ENCODE assay signal across 9 cellular contexts in genomic region chr16:66878067-66878466, GRCh38. TPM values are rescaled to one million over a fixed set of nuclear protein-coding genes. Genes with fewer than 3 reads are reported as not detected.
DNase-seq lines count a peak whose midpoint lies in the region; ATAC-seq and TF ChIP-seq lines count a peak whose summit lies in the region.
"Had no signal": no experiment of that assay in that cellular context is flagged by ENCODE, and none has a peak within 500 bp of the region (broad histone marks: within the 10 kb centered on the region; RNA-seq: fewer than 3 reads in every experiment).

No MANE protein-coding gene starts in this region.

- ATAC-seq in activated CD8-positive, alpha-beta T cell treated with anti-CD3 and anti-CD28 coated beads, Interleukin-2, amount 10 ng/mL, durations not matched to agents 7 days and 5 days, result no peak

- no peaks in the 10 kb centered on the region for H3K9me3 ChIP-seq in Peyer's patch

- H3K27me3 Mint-ChIP-seq in activated CD8-positive, alpha-beta T cell treated with anti-CD3 and anti-CD28 coated beads, Interleukin-2, amount 10 ng/mL, durations not matched to agents 7 days and 5 days (ENCODE audit: low read depth), result no peaks in the 10 kb centered on the region
- H3K27me3 Mint-ChIP-seq in nephron (ENCODE audit: low read depth), result peaks cover 15% of the 10 kb centered on the region

- peak; percentile 92 for DNase-seq in DMS 273 (lab: John Stamatoyannopoulos, UW; ENCODE audit: unreplicated experiment)
- DNase-seq in KBM-7, result peak; percentile 84
- peak; percentile 49 for DNase-seq in activated CD8-positive, alpha-beta T cell treated with anti-CD3 and anti-CD28 coated beads, Interleukin-2, amount 10 ng/mL, durations not matched to agents 7 days and 5 days
- DNase-seq in globus pallidus (ENCODE audit: low spot score), result no peak
- DNase-seq in dermis blood vessel endothelial cell, result no peak
- no peak for DNase-seq in Peyer's patch
- DNase-seq in medulla oblongata (ENCODE audit: extremely low spot score), result no peak

- in situ Hi-C loops in KBM-7 (cut with MboI; ENCODE audit: low pct_unique_long_range_greater_than_20kb, low sequenced_read_pairs), result no loop called here

- peaks cover 71% of the 10 kb centered on the region for H3K4me1 Mint-ChIP-seq in activated CD8-positive, alpha-beta T cell treated with anti-CD3 and anti-CD28 coated beads, Interleukin-2, amount 10 ng/mL, durations not matched to agents 7 days and 5 days (ENCODE audit: low read depth)
- peaks cover 21% of the 10 kb centered on the region for H3K4me1 Mint-ChIP-seq in nephron

- peaks cover 0 to 20% (median 5%) of the 10 kb centered on the region in 4 donors for H3K4me1 ChIP-seq in Peyer's patch

- H3K27ac ChIP-seq in Peyer's patch, result peak overlapping the region in 1 of 4 donors; percentile 7
- H3K27ac ChIP-seq: cardiac muscle cell had no signal

- no peaks in the 10 kb centered on the region for H3K27me3 ChIP-seq in Peyer's patch
- H3K27me3 ChIP-seq: cardiac muscle cell had no signal

- peak overlapping the region; percentile 76 for H3K27ac Mint-ChIP-seq in activated CD8-positive, alpha-beta T cell treated with anti-CD3 and anti-CD28 coated beads, Interleukin-2, amount 10 ng/mL, durations not matched to agents 7 days and 5 days
- peak overlapping the region in 1 of 3 experiments; percentile 85 for H3K27ac Mint-ChIP-seq in nephron

- no peak overlapping the region for H3K4me3 ChIP-seq in Peyer's patch
- H3K4me3 ChIP-seq: cardiac muscle cell had no signal

- no peak overlapping the region for H3K4me3 Mint-ChIP-seq in activated CD8-positive, alpha-beta T cell treated with anti-CD3 and anti-CD28 coated beads, Interleukin-2, amount 10 ng/mL, durations not matched to agents 7 days and 5 days
- H3K4me3 Mint-ChIP-seq in nephron, result peak overlapping the region; percentile 46 to 65 (median 61)

- H3K9me3 Mint-ChIP-seq in activated CD8-positive, alpha-beta T cell treated with anti-CD3 and anti-CD28 coated beads, Interleukin-2, amount 10 ng/mL, durations not matched to agents 7 days and 5 days (ENCODE audit: insufficient read depth), result peaks cover 5% of the 10 kb centered on the region
- no peaks in the 10 kb centered on the region for H3K9me3 Mint-ChIP-seq in nephron

- no peaks in the 10 kb centered on the region for H3K36me3 ChIP-seq in Peyer's patch
- H3K36me3 ChIP-seq: cardiac muscle cell had no signal

- TF ChIP-seq POLR2A in Peyer's patch (IDR thresholded peaks at IDR 0.05), result no peak

- H3K36me3 Mint-ChIP-seq in activated CD8-positive, alpha-beta T cell treated with anti-CD3 and anti-CD28 coated beads, Interleukin-2, amount 10 ng/mL, durations not matched to agents 7 days and 5 days (ENCODE audit: low read depth), result no peaks in the 10 kb centered on the region
- no peaks in the 10 kb centered on the region for H3K36me3 Mint-ChIP-seq in nephron (ENCODE audit: low read depth)

- POLR2A ChIA-PET in activated CD8-positive, alpha-beta T cell treated with anti-CD3 and anti-CD28 coated beads, Interleukin-2, amount 10 ng/mL, durations not matched to agents 7 days and 5 days (lab: Charles Lee), result no interaction called here

- no peak for TF ChIP-seq CTCF in nephron (IDR thresholded peaks at IDR 0.05; ENCODE audit: unreplicated experiment in 3 of 3)
- peak in 1 of 6 experiments; percentile 2 for TF ChIP-seq CTCF in Peyer's patch (IDR thresholded peaks at IDR 0.05)

- CTCF ChIA-PET in activated CD8-positive, alpha-beta T cell treated with anti-CD3 and anti-CD28 coated beads, Interleukin-2, amount 10 ng/mL, durations not matched to agents 7 days and 5 days (lab: Charles Lee), result interaction anchor here (1.2 to 2.4 kb wide), 2 partner anchors 10 to 48 kb away, joined by 4 to 9 read pairs; partner anchors contain the start of gene NAE1

RNA-seq across cellular contexts. Expression of gene PDP2, which starts 2.2 kb away (rescaled TPM):
- 10 to 100 TPM; 24.2 to 26.9 TPM for total RNA-seq in activated CD8-positive, alpha-beta T cell treated with anti-CD3 and anti-CD28 coated beads, Interleukin-2, amount 10 ng/mL, durations not matched to agents 7 days and 5 days
- total RNA-seq in dermis blood vessel endothelial cell (12.4 and 15.5 TPM in 2 replicates), Peyer's patch (10 to 100 TPM; 12.1 to 27.9 (median 15.3) TPM)

RNA-seq across cellular contexts. Expression of gene CA7, which starts 33.9 kb away (rescaled TPM):
- total RNA-seq in activated CD8-positive, alpha-beta T cell treated with anti-CD3 and anti-CD28 coated beads, Interleukin-2, amount 10 ng/mL, durations not matched to agents 7 days and 5 days, result not detected
- total RNA-seq in dermis blood vessel endothelial cell (not detected in 2 replicates), Peyer's patch (10 to 100 TPM; 13.2 to 59.4 (median 32.2) TPM)

RNA-seq across cellular contexts. Expression of gene CDH16, which starts 40.6 kb away (rescaled TPM):
- not detected for total RNA-seq in activated CD8-positive, alpha-beta T cell treated with anti-CD3 and anti-CD28 coated beads, Interleukin-2, amount 10 ng/mL, durations not matched to agents 7 days and 5 days
- 0.65 and 1.2 TPM in 2 replicates for total RNA-seq in dermis blood vessel endothelial cell
- 10 to 100 TPM in 3 of 4 donors, not detected in 1; 11.3 to 19.5 (median 15.4) TPM for total RNA-seq in Peyer's patch

RNA-seq across cellular contexts. Expression of gene RRAD, which starts 47.3 kb away (rescaled TPM):
- total RNA-seq in activated CD8-positive, alpha-beta T cell treated with anti-CD3 and anti-CD28 coated beads, Interleukin-2, amount 10 ng/mL, durations not matched to agents 7 days and 5 days, result under 1 TPM in 1 of 2 experiments, not detected in 1; 0.34 TPM
- total RNA-seq in dermis blood vessel endothelial cell (0.84 and 1.9 TPM in 2 replicates), Peyer's patch (1 to 10 TPM in 3 of 4 donors, under 1 TPM in 1; 0.53 to 4.1 (median 2.8) TPM)

RNA-seq across cellular contexts. Expression of gene NAE1, which starts 47.3 kb away (rescaled TPM):
- total RNA-seq in activated CD8-positive, alpha-beta T cell treated with anti-CD3 and anti-CD28 coated beads, Interleukin-2, amount 10 ng/mL, durations not matched to agents 7 days and 5 days, result 10 to 100 TPM; 77.3 to 84.1 TPM
- total RNA-seq in dermis blood vessel endothelial cell (48.8 and 68.7 TPM in 2 replicates), Peyer's patch (10 to 100 TPM; 33.6 to 51.3 (median 43.0) TPM)

Comparison
In these comparisons a context has a peak if more than half of its experiments do, and no peak if none do; other contexts are left out.
1. DNase-seq: peak in DMS 273 (single experiment), KBM-7 (single experiment) and activated CD8-positive, alpha-beta T cell treated with anti-CD3 and anti-CD28 coated beads, Interleukin-2, amount 10 ng/mL, durations not matched to agents 7 days and 5 days (single experiment); none in globus pallidus (single experiment), dermis blood vessel endothelial cell (single experiment), Peyer's patch (0 of 3) and medulla oblongata (single experiment).
2. RNA of gene CA7, which starts 33.9 kb away (total RNA-seq): 13.2 to 59.4 TPM in Peyer's patch; not detected in activated CD8-positive, alpha-beta T cell treated with anti-CD3 and anti-CD28 coated beads, Interleukin-2, amount 10 ng/mL, durations not matched to agents 7 days and 5 days and not detected in dermis blood vessel endothelial cell; every median in the first group is over 10 times any median in the second.